40 cellular contexts compared by ENCODE assay signal in the genomic region with DNA sequence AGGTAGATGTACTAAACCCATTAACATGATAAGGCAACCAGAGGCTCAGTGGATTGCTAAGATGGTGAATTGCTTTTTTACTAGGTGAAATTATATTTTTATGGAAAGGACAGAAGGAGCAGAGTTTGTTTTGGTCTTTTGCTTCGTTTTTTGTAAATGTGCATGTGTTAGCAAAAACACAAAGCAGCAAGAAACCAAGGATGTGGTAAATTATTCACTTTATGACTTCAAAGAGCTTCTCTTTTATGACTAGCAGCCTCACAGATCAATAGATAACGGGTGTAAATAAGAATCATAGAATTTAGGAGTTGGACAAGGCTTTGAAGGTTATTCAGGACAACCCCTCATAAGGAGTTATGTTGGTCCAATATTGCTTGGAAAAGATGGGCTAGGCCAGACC.
"Had no signal": no experiment of that assay in that cellular context is flagged by ENCODE, and none has a peak within 500 bp of the region (broad histone marks: within the 10 kb centered on the region; RNA-seq: fewer than 3 reads in every experiment).

No MANE protein-coding gene starts in this region.

- H3K4me3 Mint-ChIP-seq: activated naive CD4-positive, alpha-beta T cell treated with anti-CD3 and anti-CD28 coated beads for 36 hours; activated naive CD4-positive, alpha-beta T cell treated with anti-CD3 and anti-CD28 coated beads, Interleukin-2, amount 10 ng/mL, durations not matched to agents 7 days and 5 days; activated naive CD4-positive, alpha-beta T cell treated with anti-CD3 and anti-CD28 coated beads, Interleukin-2, amount 50 U/mL, for 24 hours; activated naive CD8-positive, alpha-beta T cell; activated naive CD8-positive, alpha-beta T cell treated with anti-CD3 and anti-CD28 coated beads for 36 hours; activated naive CD8-positive, alpha-beta T cell treated with anti-CD3 and anti-CD28 coated beads, Interleukin-2, amount 10 ng/mL, durations not matched to agents 7 days and 5 days; activated naive CD8-positive, alpha-beta T cell treated with anti-CD3 and anti-CD28 coated beads, Interleukin-2, amount 50 U/mL, for 24 hours; activated T-cell treated with anti-CD3 and anti-CD28 coated beads, Interleukin-2, amount 50 U/mL, for 24 hours; activated T-cell treated with anti-CD3 and anti-CD28 coated beads, Interleukin-2, amount 50 U/mL, for 4 hours; activated T-cell treated with anti-CD3 and anti-CD28 coated beads, Interleukin-2, amount 50 U/mL, for 72 hours; activated T-helper 1 cell treated with anti-CD3 and anti-CD28 coated beads, Interleukin-12 subunit alpha, Interleukin-12 subunit beta, Interleukin-2, Interleukin-4 antibody, amounts not matched to agents 30 ng/mL and 10 ng/mL and 1 ng/mL, durations not matched to agents 14 hours and 24 hours and 36 hours; activated T-helper 17 cell treated with anti-CD3 and anti-CD28 coated beads, Interleukin-2, amount 50 U/mL, for 72 hours; brain; central memory CD8-positive, alpha-beta T cell had no signal

- H3K36me3 Mint-ChIP-seq: activated naive CD4-positive, alpha-beta T cell treated with anti-CD3 and anti-CD28 coated beads, Interleukin-2, amount 10 ng/mL, durations not matched to agents 7 days and 5 days; activated naive CD4-positive, alpha-beta T cell treated with anti-CD3 and anti-CD28 coated beads, Interleukin-2, amount 50 U/mL, for 24 hours; activated naive CD4-positive, alpha-beta T cell treated with anti-CD3 and anti-CD28 coated beads, Interleukin-2, amount 50 U/mL, for 72 hours; activated naive CD8-positive, alpha-beta T cell; activated naive CD8-positive, alpha-beta T cell treated with anti-CD3 and anti-CD28 coated beads for 36 hours; activated naive CD8-positive, alpha-beta T cell treated with anti-CD3 and anti-CD28 coated beads, Interleukin-2, amount 10 ng/mL, durations not matched to agents 7 days and 5 days; brain had no signal

- H3K4me1 Mint-ChIP-seq: activated naive CD4-positive, alpha-beta T cell treated with anti-CD3 and anti-CD28 coated beads, Interleukin-2, amount 10 ng/mL, durations not matched to agents 7 days and 5 days; activated naive CD4-positive, alpha-beta T cell treated with anti-CD3 and anti-CD28 coated beads, Interleukin-2, amount 50 U/mL, for 24 hours; activated naive CD8-positive, alpha-beta T cell treated with anti-CD3 and anti-CD28 coated beads for 36 hours; activated naive CD8-positive, alpha-beta T cell treated with anti-CD3 and anti-CD28 coated beads, Interleukin-2, amount 10 ng/mL, durations not matched to agents 7 days and 5 days; activated naive CD8-positive, alpha-beta T cell treated with anti-CD3 and anti-CD28 coated beads, Interleukin-2, amount 50 U/mL, for 24 hours; activated T-helper 17 cell treated with anti-CD3 and anti-CD28 coated beads, Interleukin-2, amount 50 U/mL, for 72 hours; brain; central memory CD8-positive, alpha-beta T cell had no signal

- H3K4me3 ChIP-seq: adrenal gland, ascending aorta, body of pancreas, breast epithelium, cardiac muscle cell had no signal

- H3K27me3 Mint-ChIP-seq: activated naive CD4-positive, alpha-beta T cell treated with anti-CD3 and anti-CD28 coated beads, Interleukin-2, amount 10 ng/mL, durations not matched to agents 7 days and 5 days; activated naive CD4-positive, alpha-beta T cell treated with anti-CD3 and anti-CD28 coated beads, Interleukin-2, amount 50 U/mL, for 24 hours; activated naive CD8-positive, alpha-beta T cell; activated naive CD8-positive, alpha-beta T cell treated with anti-CD3 and anti-CD28 coated beads for 36 hours; activated naive CD8-positive, alpha-beta T cell treated with anti-CD3 and anti-CD28 coated beads, Interleukin-2, amount 10 ng/mL, durations not matched to agents 7 days and 5 days; activated naive CD8-positive, alpha-beta T cell treated with anti-CD3 and anti-CD28 coated beads, Interleukin-2, amount 50 U/mL, for 24 hours; activated T-cell treated with anti-CD3 and anti-CD28 coated beads, Interleukin-2, amount 50 U/mL, for 24 hours; activated T-helper 17 cell treated with anti-CD3 and anti-CD28 coated beads, Interleukin-2, amount 50 U/mL, for 72 hours; central memory CD8-positive, alpha-beta T cell had no signal

- H3K36me3 ChIP-seq: adrenal gland, ascending aorta, brain microvascular endothelial cell, breast epithelium, cardiac muscle cell had no signal

- FAIRE-seq: astrocyte, bronchial epithelial cell had no signal

- H3K27ac Mint-ChIP-seq: activated naive CD4-positive, alpha-beta T cell treated with anti-CD3 and anti-CD28 coated beads for 36 hours; activated naive CD4-positive, alpha-beta T cell treated with anti-CD3 and anti-CD28 coated beads, Interleukin-2, amount 10 ng/mL, durations not matched to agents 7 days and 5 days; activated naive CD4-positive, alpha-beta T cell treated with anti-CD3 and anti-CD28 coated beads, Interleukin-2, amount 50 U/mL, for 24 hours; activated naive CD4-positive, alpha-beta T cell treated with anti-CD3 and anti-CD28 coated beads, Interleukin-2, amount 50 U/mL, for 72 hours; activated naive CD8-positive, alpha-beta T cell; activated naive CD8-positive, alpha-beta T cell treated with anti-CD3 and anti-CD28 coated beads for 36 hours; activated naive CD8-positive, alpha-beta T cell treated with anti-CD3 and anti-CD28 coated beads, Interleukin-2, amount 10 ng/mL, durations not matched to agents 7 days and 5 days; activated naive CD8-positive, alpha-beta T cell treated with anti-CD3 and anti-CD28 coated beads, Interleukin-2, amount 50 U/mL, for 24 hours; activated T-cell treated with anti-CD3 and anti-CD28 coated beads, Interleukin-2, amount 50 U/mL, for 24 hours; activated T-cell treated with anti-CD3 and anti-CD28 coated beads, Interleukin-2, amount 50 U/mL, for 72 hours; activated T-helper 1 cell treated with anti-CD3 and anti-CD28 coated beads, Interleukin-12 subunit alpha, Interleukin-12 subunit beta, Interleukin-2, Interleukin-4 antibody, amounts not matched to agents 30 ng/mL and 10 ng/mL and 1 ng/mL, durations not matched to agents 14 hours and 24 hours and 36 hours; activated T-helper 17 cell treated with anti-CD3 and anti-CD28 coated beads, Interleukin-2, amount 50 U/mL, for 72 hours; activated T-helper 2 cell treated with anti-CD3 and anti-CD28 coated beads, Interferon-gamma antibody, Interleukin-2, Interleukin-4, amounts not matched to agents 10 μg/mL and 5 μg/mL and 100 μg/mL, durations not matched to agents 14 hours and 24 hours and 36 hours; brain had no signal

- H3K27me3 ChIP-seq: adrenal gland, ascending aorta, body of pancreas, brain microvascular endothelial cell, breast epithelium, cardiac muscle cell had no signal

- H3K9me3 ChIP-seq: adrenal gland, ascending aorta, breast epithelium had no signal

- H3K27ac ChIP-seq: adrenal gland, ascending aorta, body of pancreas, brain microvascular endothelial cell, breast epithelium, cardiac muscle cell had no signal

- ATAC-seq: activated naive CD4-positive, alpha-beta T cell treated with anti-CD3 and anti-CD28 coated beads, Interleukin-2, amount 50 U/mL, for 72 hours; activated naive CD8-positive, alpha-beta T cell treated with anti-CD3 and anti-CD28 coated beads, Interleukin-2, amount 50 U/mL, for 24 hours; activated T-cell treated with anti-CD3 and anti-CD28 coated beads, Interleukin-2, amount 50 U/mL, for 4 hours; activated T-cell treated with anti-CD3 and anti-CD28 coated beads, Interleukin-2, amount 50 U/mL, for 72 hours; activated T-helper 17 cell treated with anti-CD3 and anti-CD28 coated beads, Interleukin-2, amount 50 U/mL, for 72 hours; body of pancreas had no signal

- DNase-seq: activated effector memory CD4-positive, alpha-beta T cell treated with anti-CD3 and anti-CD28 coated beads, Interleukin-2, amount 50 U/mL, for 16 hours; activated effector memory CD4-positive, alpha-beta T cell treated with Interleukin-2 at 50 U/mL for 16 hours; activated gamma-delta T cell; activated gamma-delta T cell treated with Interleukin-2 at 50 U/mL for 16 hours; activated naive CD4-positive, alpha-beta T cell; activated naive CD4-positive, alpha-beta T cell treated with anti-CD3 and anti-CD28 coated beads for 36 hours; activated naive CD4-positive, alpha-beta T cell treated with anti-CD3 and anti-CD28 coated beads, Interleukin-2, amount 10 ng/mL, durations not matched to agents 7 days and 5 days; activated naive CD4-positive, alpha-beta T cell treated with anti-CD3 and anti-CD28 coated beads, Interleukin-2, amount 50 U/mL, for 16 hours; activated naive CD4-positive, alpha-beta T cell treated with Interleukin-2 at 50 U/mL for 16 hours; activated naive CD8-positive, alpha-beta T cell treated with anti-CD3 and anti-CD28 coated beads for 36 hours; activated naive CD8-positive, alpha-beta T cell treated with anti-CD3 and anti-CD28 coated beads, Interleukin-2, amount 10 ng/mL, durations not matched to agents 7 days and 5 days; activated naive CD8-positive, alpha-beta T cell treated with anti-CD3 and anti-CD28 coated beads, Interleukin-2, amount 50 U/mL, for 24 hours; activated T-cell treated with anti-CD3 and anti-CD28 coated beads, Interleukin-2, amount 50 U/mL, for 1 hour; activated T-cell treated with anti-CD3 and anti-CD28 coated beads, Interleukin-2, amount 50 U/mL, for 24 hours; activated T-cell treated with anti-CD3 and anti-CD28 coated beads, Interleukin-2, amount 50 U/mL, for 4 hours; activated T-cell treated with anti-CD3 and anti-CD28 coated beads, Interleukin-2, amount 50 U/mL, for 48 hours; activated T-cell treated with anti-CD3 and anti-CD28 coated beads, Interleukin-2, amount 50 U/mL, for 72 hours; adrenal gland; amniotic stem cell; amygdala; anterior cingulate cortex; aorta; body of pancreas; brain microvascular endothelial cell; caudate nucleus; central memory CD4-positive, alpha-beta T cell; cerebellar nuclear complex had no signal

- H3K4me1 ChIP-seq: adrenal gland, ascending aorta, body of pancreas, breast epithelium had no signal
